Comparison of ENCODE assay signal across 8 cellular contexts in the genomic region with DNA sequence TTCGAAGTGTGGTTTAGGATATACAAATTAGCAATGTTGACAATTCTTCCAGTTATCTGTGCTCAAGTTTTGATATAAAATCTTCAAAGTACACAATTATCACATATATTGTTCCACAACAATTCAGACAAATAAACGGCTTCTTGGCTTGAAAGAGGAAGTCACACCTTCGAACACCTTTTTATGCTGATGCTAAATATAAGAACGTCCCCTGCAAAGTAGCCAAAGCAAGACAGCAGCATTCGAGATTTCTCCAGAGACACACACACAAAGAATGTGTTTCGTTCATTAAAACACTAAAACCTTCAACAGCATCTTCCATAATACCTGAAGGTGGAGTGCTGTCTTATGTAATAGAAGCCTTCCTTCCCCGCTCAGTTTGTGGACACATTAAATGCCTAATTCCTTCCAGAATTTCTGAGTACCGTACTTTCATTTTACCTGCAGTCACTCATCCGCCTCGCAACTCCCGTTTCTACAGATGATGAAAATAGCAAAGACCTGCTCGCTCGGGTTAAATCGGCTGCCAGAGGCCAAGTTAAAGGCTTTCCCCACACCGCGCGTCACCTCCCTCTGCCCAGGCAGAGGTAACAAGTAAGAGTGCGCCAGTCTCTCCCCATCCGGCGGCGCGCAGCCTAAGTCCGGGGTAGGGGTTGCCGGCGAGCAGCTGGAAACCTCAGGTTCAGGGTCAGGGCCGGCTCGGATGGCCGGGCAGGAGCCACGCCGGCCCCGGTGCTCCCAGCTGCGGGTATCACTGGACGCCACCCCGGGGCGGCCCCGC. TPM values are rescaled to one million over a fixed set of nuclear protein-coding genes. Genes with fewer than 3 reads are reported as not detected.
DNase-seq lines count a peak whose midpoint lies in the region; ATAC-seq and TF ChIP-seq lines count a peak whose summit lies in the region.

No MANE protein-coding gene starts in this region.

- H3K36me3 ChIP-seq in Loucy (ENCODE audit: insufficient read depth, low read length): no peaks in the 10 kb centered on the region
- no peaks in the 10 kb centered on the region for H3K36me3 ChIP-seq in mucosa of descending colon (ENCODE audit: low read depth)

- H3K4me2 ChIP-seq in Loucy (ENCODE audit: low read depth, low read length, poor library complexity, severe bottlenecking): peak overlapping the region; percentile 88

- DNase-seq in G401 (ENCODE audit: low spot score): peak; percentile 16
- DNase-seq in activated CD4-positive, alpha-beta T cell treated with anti-CD3 and anti-CD28 coated beads, Interleukin-2, amount 50 U/mL, for 1 hour: peak; percentile 23
- peak; percentile 51 for DNase-seq in endothelial cell (ENCODE audit: low spot score)
- DNase-seq in mucosa of descending colon: peak in 1 of 3 donors; percentile 35
- peak; percentile 29 for DNase-seq in stimulated activated naive CD4-positive, alpha-beta T cell treated with Interleukin-2 at 50 U/mL for 16 hours (lab: John Stamatoyannopoulos, UW)
- DNase-seq in NCI-H187 treated with DMSO at 0.1 percent for 48 hours (lab: John Stamatoyannopoulos, UW): no peak

- peaks cover 11% of the 10 kb centered on the region for H3K4me1 Mint-ChIP-seq in endothelial cell (ENCODE audit: unreplicated experiment)

- in situ Hi-C loops in G401 (cut with HindIII; ENCODE audit: low sequenced_read_pairs): no loop called here

- ATAC-seq in GM21737 (IDR thresholded peaks at IDR 0.05; ENCODE audit: unreplicated experiment): peak; percentile 48
- peak; percentile 70 for ATAC-seq in mucosa of descending colon

- peaks cover 48% of the 10 kb centered on the region for H3K27me3 ChIP-seq in Loucy (ENCODE audit: insufficient read depth, low read length, poor library complexity, severe bottlenecking)

- H3K36me3 Mint-ChIP-seq in endothelial cell (ENCODE audit: low read depth, unreplicated experiment): no peaks in the 10 kb centered on the region

- H2AFZ ChIP-seq in Loucy (ENCODE audit: low read length): peak overlapping the region; percentile 72

- TF ChIP-seq CTCF in Loucy (conservative IDR thresholded peaks at IDR 0.05; ENCODE audit: low read length) (no peak), endothelial cell (IDR thresholded peaks at IDR 0.05; ENCODE audit: unreplicated experiment) (no peak), mucosa of descending colon (IDR thresholded peaks at IDR 0.05) (no peak)

- no peaks in the 10 kb centered on the region for H3K9me3 Mint-ChIP-seq in endothelial cell (ENCODE audit: unreplicated experiment)

- peak overlapping the region; percentile 17 for H3K9ac ChIP-seq in Loucy (ENCODE audit: low read depth, low read length, poor library complexity, severe bottlenecking)

- H3K4me1 ChIP-seq in Loucy (ENCODE audit: insufficient read depth, low read length, poor library complexity, severe bottlenecking) (peaks cover 39% of the 10 kb centered on the region), mucosa of descending colon (ENCODE audit: low read depth) (peaks cover 4% of the 10 kb centered on the region)

- H3K27ac Mint-ChIP-seq in endothelial cell (ENCODE audit: unreplicated experiment): no peak overlapping the region

- H3F3A ChIP-seq in Loucy (ENCODE audit: low read depth): no peaks in the 10 kb centered on the region

- H3K27me3 Mint-ChIP-seq in endothelial cell (ENCODE audit: unreplicated experiment): peaks cover 12% of the 10 kb centered on the region

- intact Hi-C loops in mucosa of descending colon (cut with DNase I, micrococcal nuclease): no loop called here

- H3K4me3 ChIP-seq in Loucy (ENCODE audit: low read length, poor library complexity, severe bottlenecking) (peak overlapping the region; percentile 83), mucosa of descending colon (peak overlapping the region; percentile 19)

- H4K20me1 ChIP-seq in Loucy (ENCODE audit: insufficient read depth, low read length, poor library complexity, severe bottlenecking): peaks cover 4% of the 10 kb centered on the region

- H3K9me3 ChIP-seq in Loucy (ENCODE audit: insufficient read depth, low read depth, low read length): no peaks in the 10 kb centered on the region
- H3K9me3 ChIP-seq in mucosa of descending colon: no peaks in the 10 kb centered on the region

- H3K4me3 Mint-ChIP-seq in endothelial cell (ENCODE audit: unreplicated experiment): peak overlapping the region; percentile 93

- no peaks in the 10 kb centered on the region for H3K9me2 ChIP-seq in Loucy (replicated peaks; ENCODE audit: low read depth, low read length)

- H3K79me2 ChIP-seq in Loucy (ENCODE audit: insufficient read depth, low read length): no peaks in the 10 kb centered on the region; the same call in 1 of the 2 replicates

RNA-seq across cellular contexts. Expression of gene SERPINE2, which starts 0.8 kb away (rescaled TPM):
- 0.06 and 0.20 TPM in 2 replicates for total RNA-seq in G401 (2014; rRNA removed; shearing (Covaris generic))
- total RNA-seq in endothelial cell (ENCODE audit: unreplicated experiment): 40.4 TPM
- total RNA-seq in mucosa of descending colon: 10 to 100 TPM; 10.6 to 15.9 (median 12.4) TPM
